8 cellular contexts compared by ENCODE assay signal in genomic region chr10:46028584-46029570, GRCh38. TPM values are rescaled to one million over a fixed set of nuclear protein-coding genes. Genes with fewer than 3 reads are reported as not detected.
DNase-seq lines count a peak whose midpoint lies in the region; ATAC-seq and TF ChIP-seq lines count a peak whose summit lies in the region.

No MANE protein-coding gene starts in this region.

- WGBS in smooth muscle cell (ENCODE audit: low lambda C conversion rate), result 30% methylated on average over 7 of the region's 7 CpGs

- DNase-seq in NOMO-1 (lab: John Stamatoyannopoulos, UW; ENCODE audit: unreplicated experiment in 2 of 2) (peak; percentile 46 to 86), amniotic stem cell (lab: John Stamatoyannopoulos, UW) (peak; percentile 55), smooth muscle cell (lab: John Stamatoyannopoulos, UW; ENCODE audit: unreplicated experiment) (no peak), islet precursor cell (no peak)

- H3F3A ChIP-seq in smooth muscle cell (ENCODE audit: low read depth), result peaks cover 10% of the 10 kb centered on the region

- H3K9ac ChIP-seq in BLaER1 (peak overlapping the region; percentile 98), iPS-20b (ENCODE audit: low read depth, low read length) (peak overlapping the region; percentile 76; the same call in 1 of the 2 replicates), smooth muscle cell (ENCODE audit: low read depth) (peak overlapping the region; percentile 97)

- H3K27ac ChIP-seq in BLaER1, result peak overlapping the region; percentile 95
- no peak overlapping the region for H3K27ac ChIP-seq in iPS-20b (ENCODE audit: low read length)
- H3K27ac ChIP-seq in smooth muscle cell (ENCODE audit: low read depth), result peak overlapping the region; percentile 94

- H3K36me3 ChIP-seq in BLaER1 (peaks cover 27% of the 10 kb centered on the region), iPS-20b (ENCODE audit: insufficient read depth, low read depth, low read length) (no peaks in the 10 kb centered on the region), smooth muscle cell (ENCODE audit: low read depth) (no peaks in the 10 kb centered on the region)

- H3K4me1 ChIP-seq in BLaER1, result peaks cover 39% of the 10 kb centered on the region
- peaks cover 11% of the 10 kb centered on the region; the same call in 1 of the 2 replicates for H3K4me1 ChIP-seq in iPS-20b (ENCODE audit: insufficient read depth, low read length)
- H3K4me1 ChIP-seq in smooth muscle cell (ENCODE audit: low read depth), result peaks cover 14% of the 10 kb centered on the region

- peak overlapping the region; percentile 86 for H3K4me2 ChIP-seq in BLaER1
- H3K4me2 ChIP-seq in smooth muscle cell, result peak overlapping the region; percentile 90

- peaks cover 63% of the 10 kb centered on the region for H4K20me1 ChIP-seq in BLaER1
- peaks cover 59% of the 10 kb centered on the region for H4K20me1 ChIP-seq in smooth muscle cell (ENCODE audit: low read depth)

- H3K9me3 ChIP-seq in BLaER1 (no peaks in the 10 kb centered on the region), iPS-20b (ENCODE audit: insufficient read depth, low read depth, low read length) (no peaks in the 10 kb centered on the region), smooth muscle cell (replicated peaks; ENCODE audit: low read depth) (no peaks in the 10 kb centered on the region)

- peak; percentile 55 for TF ChIP-seq CTCF in smooth muscle cell (IDR thresholded peaks at IDR 0.05; ENCODE audit: borderline replicate concordance, insufficient read depth, poor library complexity, severe bottlenecking)

- H3K27me3 ChIP-seq in BLaER1, result no peaks in the 10 kb centered on the region
- no peaks in the 10 kb centered on the region for H3K27me3 ChIP-seq in iPS-20b (ENCODE audit: insufficient read depth, low read length)
- H3K27me3 ChIP-seq in smooth muscle cell (ENCODE audit: low read depth), result no peaks in the 10 kb centered on the region

- H3K4me3 ChIP-seq in BLaER1, result peak overlapping the region; percentile 88
- peak overlapping the region; percentile 84 for H3K4me3 ChIP-seq in iPS-20b (ENCODE audit: low read length)
- H3K4me3 ChIP-seq in smooth muscle cell, result peak overlapping the region; percentile 85

- ATAC-seq in GM18498 (IDR thresholded peaks at IDR 0.05; ENCODE audit: unreplicated experiment) (peak; percentile 41), HG03354 (IDR thresholded peaks at IDR 0.05; ENCODE audit: poor library complexity, severe bottlenecking, unreplicated experiment) (peak; percentile 42)

- no peak overlapping the region for H2AFZ ChIP-seq in smooth muscle cell (ENCODE audit: low read depth)

- H3K79me2 ChIP-seq in smooth muscle cell (ENCODE audit: low read depth), result peaks cover 63% of the 10 kb centered on the region

RNA-seq across cellular contexts. Expression of gene NCOA4, which starts 1.5 kb away (rescaled TPM):
- total RNA-seq in smooth muscle cell, result 147 and 158 TPM in 2 replicates
- 61.3 and 66.3 TPM in 2 replicates for polyA plus RNA-seq in smooth muscle cell

RNA-seq across cellular contexts. Expression of gene MSMB, which starts 17.2 kb away (rescaled TPM):
- total RNA-seq in smooth muscle cell, result not detected in 2 replicates
- 0.50 TPM in 1 of 2 replicates, not detected in the other for polyA plus RNA-seq in smooth muscle cell

RNA-seq across cellular contexts. Expression of gene TIMM23, which starts 56.6 kb away (rescaled TPM):
- 66.3 and 89.4 TPM in 2 replicates for total RNA-seq in smooth muscle cell
- polyA plus RNA-seq in smooth muscle cell, result 105 and 115 TPM in 2 replicates

Comparison
In these comparisons a context has a peak if more than half of its experiments do, and no peak if none do; other contexts are left out.
1. DNase-seq: peak in NOMO-1 (2 of 2) and amniotic stem cell (single experiment); none in smooth muscle cell (single experiment) and islet precursor cell (single experiment).
2. Peak in every context shown above with its lines, with median percentiles within 50 percentile points of each other: H3K4me3 ChIP-seq and H3K9ac ChIP-seq.